In genomic region chrX:39616098-39616729, GRCh38 we compare ENCODE assay signal across 11 cellular contexts.
DNase-seq lines count a peak whose midpoint lies in the region; ATAC-seq and TF ChIP-seq lines count a peak whose summit lies in the region.
"Had no signal": no experiment of that assay in that cellular context is flagged by ENCODE, and none has a peak within 500 bp of the region (broad histone marks: within the 10 kb centered on the region; RNA-seq: fewer than 3 reads in every experiment).

No MANE protein-coding gene starts in this region.

- H3K9me3 Mint-ChIP-seq in activated T-helper 2 cell treated with anti-CD3 and anti-CD28 coated beads, Interferon-gamma antibody, Interleukin-2, Interleukin-4, amounts not matched to agents 10 μg/mL and 5 μg/mL and 100 μg/mL, durations not matched to agents 14 hours and 24 hours and 36 hours, result peaks cover 8% of the 10 kb centered on the region

- DNase-seq in GM12865 (ENCODE audit: low read depth), result peak; percentile 51
- DNase-seq in activated T-helper 2 cell treated with anti-CD3 and anti-CD28 coated beads, Interferon-gamma antibody, Interleukin-2, Interleukin-4, amounts not matched to agents 10 μg/mL and 5 μg/mL and 100 μg/mL, durations not matched to agents 14 hours and 24 hours and 36 hours (ENCODE audit: low spot score), result no peak
- DNase-seq in NCI-H187 treated with DMSO at 0.1 percent for 48 hours (lab: John Stamatoyannopoulos, UW), result no peak
- DNase-seq in H4 (ENCODE audit: low spot score), result no peak
- DNase-seq: GDM1, Karpas-422, transverse colon had no signal

- TF ChIP-seq CTCF in GM12865 (IDR thresholded peaks at IDR 0.05; ENCODE audit: insufficient read depth, low read depth, low read length, missing control alignments), result no peak

- peak overlapping the region; percentile 8 for H3K27ac Mint-ChIP-seq in activated T-helper 2 cell treated with anti-CD3 and anti-CD28 coated beads, Interferon-gamma antibody, Interleukin-2, Interleukin-4, amounts not matched to agents 10 μg/mL and 5 μg/mL and 100 μg/mL, durations not matched to agents 14 hours and 24 hours and 36 hours

- no peak overlapping the region for H3K4me3 Mint-ChIP-seq in activated T-helper 2 cell treated with anti-CD3 and anti-CD28 coated beads, Interferon-gamma antibody, Interleukin-2, Interleukin-4, amounts not matched to agents 10 μg/mL and 5 μg/mL and 100 μg/mL, durations not matched to agents 14 hours and 24 hours and 36 hours (ENCODE audit: low read depth)

- H3K4me1 Mint-ChIP-seq in activated T-helper 2 cell treated with anti-CD3 and anti-CD28 coated beads, Interferon-gamma antibody, Interleukin-2, Interleukin-4, amounts not matched to agents 10 μg/mL and 5 μg/mL and 100 μg/mL, durations not matched to agents 14 hours and 24 hours and 36 hours (ENCODE audit: low read depth), result peaks cover 38% of the 10 kb centered on the region

- intact Hi-C loops in activated T-helper 2 cell treated with anti-CD3 and anti-CD28 coated beads, Interferon-gamma antibody, Interleukin-2, Interleukin-4, amounts not matched to agents 10 μg/mL and 5 μg/mL and 100 μg/mL, durations not matched to agents 14 hours and 24 hours and 36 hours (cut with micrococcal nuclease), result loop anchor here (10.0 kb wide), 1 partner anchor 159 kb away; no protein-coding TSS in a partner anchor

- no peak overlapping the region for H3K4me3 ChIP-seq in GM12865 (ENCODE audit: low read depth, low read length)
- H3K4me3 ChIP-seq: transverse colon had no signal

- H3K36me3 Mint-ChIP-seq in activated T-helper 2 cell treated with anti-CD3 and anti-CD28 coated beads, Interferon-gamma antibody, Interleukin-2, Interleukin-4, amounts not matched to agents 10 μg/mL and 5 μg/mL and 100 μg/mL, durations not matched to agents 14 hours and 24 hours and 36 hours (ENCODE audit: low read depth), result no peaks in the 10 kb centered on the region

- no peaks in the 10 kb centered on the region for H3K27me3 Mint-ChIP-seq in activated T-helper 2 cell treated with anti-CD3 and anti-CD28 coated beads, Interferon-gamma antibody, Interleukin-2, Interleukin-4, amounts not matched to agents 10 μg/mL and 5 μg/mL and 100 μg/mL, durations not matched to agents 14 hours and 24 hours and 36 hours (ENCODE audit: low read depth)

- peak; percentile 44 for ATAC-seq in GM18907 (IDR thresholded peaks at IDR 0.05; ENCODE audit: unreplicated experiment)
- ATAC-seq in HG03280 (IDR thresholded peaks at IDR 0.05; ENCODE audit: unreplicated experiment), result peak; percentile 34
- no peak for ATAC-seq in GM21423 (IDR thresholded peaks at IDR 0.05; ENCODE audit: unreplicated experiment)
- ATAC-seq in GM21528 (IDR thresholded peaks at IDR 0.05; ENCODE audit: low FRiP score, unreplicated experiment), result no peak

Comparison
In these comparisons a context has a peak if more than half of its experiments do, and no peak if none do; other contexts are left out.
1. ATAC-seq: peak in GM18907 (single experiment) and HG03280 (single experiment); none in GM21423 (single experiment) and GM21528 (single experiment).